Comparison of ENCODE assay signal across 22 cellular contexts in the genomic region with DNA sequence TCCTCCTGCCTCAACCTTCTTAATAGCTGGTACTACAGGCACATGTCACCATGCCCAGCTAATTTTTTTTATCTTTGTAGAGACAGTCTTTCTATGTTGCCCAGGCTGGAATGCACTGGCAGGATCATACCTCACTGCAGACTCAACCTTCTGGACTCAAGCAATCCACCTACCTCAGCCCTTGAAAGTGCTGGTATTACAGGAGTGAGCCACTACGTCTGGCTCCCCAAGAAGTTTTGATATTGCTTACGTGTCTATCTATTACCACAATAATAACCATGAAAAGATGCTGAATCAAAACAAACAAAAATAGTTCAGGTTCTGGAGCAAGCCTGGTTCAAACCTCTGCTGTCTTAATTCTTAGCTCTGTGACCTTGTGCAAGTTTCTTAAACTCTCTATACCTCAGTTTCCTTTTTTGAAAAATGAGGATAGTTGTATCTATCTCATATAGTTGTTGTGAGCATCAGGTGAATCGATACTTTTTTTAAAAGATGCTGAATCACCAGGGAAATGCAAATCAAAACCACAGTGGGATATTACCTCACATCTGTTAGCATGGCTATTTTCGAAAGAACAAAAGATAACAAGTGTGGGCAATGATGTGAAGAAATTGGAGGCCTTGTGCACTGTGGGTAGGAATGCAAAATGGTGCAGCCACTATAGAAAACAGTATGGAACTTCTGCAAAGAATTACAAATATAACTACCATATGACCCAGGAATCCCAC. TPM values are rescaled to one million over a fixed set of nuclear protein-coding genes. Genes with fewer than 3 reads are reported as not detected.
"Had no signal": no experiment of that assay in that cellular context is flagged by ENCODE, and none has a peak within 500 bp of the region (broad histone marks: within the 10 kb centered on the region; RNA-seq: fewer than 3 reads in every experiment).

No MANE protein-coding gene starts in this region.

- H3K27me3 ChIP-seq: upper lobe of left lung had no signal

- H3K4me1 ChIP-seq: psoas muscle, spleen, upper lobe of left lung had no signal

- H3K9me3 ChIP-seq: upper lobe of left lung had no signal

- H3K27ac ChIP-seq: psoas muscle, spleen, upper lobe of left lung had no signal

- H3K36me3 ChIP-seq: spleen, upper lobe of left lung had no signal

- H3K9me3 Mint-ChIP-seq: activated naive CD4-positive, alpha-beta T cell treated with anti-CD3 and anti-CD28 coated beads, Interleukin-2, amount 50 U/mL, for 72 hours; endodermal cell; nephron progenitor cell had no signal

- H3K4me3 ChIP-seq: psoas muscle, spleen, upper lobe of left lung had no signal

- H3K27ac Mint-ChIP-seq: activated naive CD4-positive, alpha-beta T cell treated with anti-CD3 and anti-CD28 coated beads, Interleukin-2, amount 50 U/mL, for 72 hours; endodermal cell; nephron progenitor cell had no signal

- ATAC-seq: psoas muscle, sciatic nerve had no signal

- DNase-seq: activated CD4-positive, alpha-beta T cell treated with anti-CD3 and anti-CD28 coated beads, Interleukin-2, amount 50 U/mL, for 1 hour; activated effector memory CD4-positive, alpha-beta T cell treated with Interleukin-2 at 50 U/mL for 16 hours; anterior cingulate cortex; endodermal cell; erythroblast; hippocampal formation; nephron progenitor cell; psoas muscle; spleen; stimulated activated CD4-positive, alpha-beta T cell treated with anti-CD3 and anti-CD28 coated beads, Interleukin-1b, Interleukin-23, amount 100 ng/mL, for 48 hours; stimulated activated naive CD4-positive, alpha-beta T cell treated with Interleukin-2 at 50 U/mL for 16 hours; upper lobe of left lung had no signal

- H3K4me1 Mint-ChIP-seq: endodermal cell, nephron progenitor cell had no signal

- H3K4me3 Mint-ChIP-seq: endodermal cell, nephron progenitor cell had no signal

- H3K36me3 Mint-ChIP-seq: activated naive CD4-positive, alpha-beta T cell treated with anti-CD3 and anti-CD28 coated beads, Interleukin-2, amount 50 U/mL, for 72 hours had no signal

RNA-seq across cellular contexts. Expression of a gene that starts 19.0 kb away (rescaled TPM):
- total RNA-seq: activated CD8-positive, alpha-beta memory T cell treated with anti-CD3 and anti-CD28 coated beads for 36 hours; activated naive CD4-positive, alpha-beta T cell treated with anti-CD3 and anti-CD28 coated beads, Interleukin-2, amount 50 U/mL, for 72 hours; chondrocyte; dermis microvascular lymphatic vessel endothelial cell; endodermal cell; glomerular endothelial cell; kidney epithelial cell; lower leg skin; mesenteric fat pad; omental fat pad; psoas muscle; sciatic nerve; spleen; upper lobe of left lung had no signal

RNA-seq across cellular contexts. Expression of a gene that starts 21.8 kb away (rescaled TPM):
- total RNA-seq: activated CD8-positive, alpha-beta memory T cell treated with anti-CD3 and anti-CD28 coated beads for 36 hours; chondrocyte; dermis microvascular lymphatic vessel endothelial cell; endodermal cell; glomerular endothelial cell; kidney epithelial cell; lower leg skin; mesenteric fat pad; omental fat pad; upper lobe of left lung had no signal

RNA-seq across cellular contexts. Expression of a gene that starts 55.3 kb away (rescaled TPM):
- total RNA-seq: activated CD8-positive, alpha-beta memory T cell treated with anti-CD3 and anti-CD28 coated beads for 36 hours; chondrocyte; dermis microvascular lymphatic vessel endothelial cell; endodermal cell; glomerular endothelial cell; kidney epithelial cell; lower leg skin; mesenteric fat pad; omental fat pad; psoas muscle; sciatic nerve; spleen; upper lobe of left lung had no signal
